In genomic region chr2:19933351-19933981, GRCh38 we compare ENCODE assay signal across 8 cellular contexts. TPM values are rescaled to one million over a fixed set of nuclear protein-coding genes. Genes with fewer than 3 reads are reported as not detected.
DNase-seq lines count a peak whose midpoint lies in the region; ATAC-seq and TF ChIP-seq lines count a peak whose summit lies in the region.

No MANE protein-coding gene starts in this region.

- no peak overlapping the region for H3K27ac Mint-ChIP-seq in CD4-positive, alpha-beta memory T cell
- H3K27ac Mint-ChIP-seq in effector memory CD8-positive, alpha-beta T cell = no peak overlapping the region

- 37% methylated on average over 5 of the region's 5 CpGs for WGBS in mammary epithelial cell (ENCODE audit: low coverage, missing lambda C conversion rate)

- H3K9me3 ChIP-seq in mammary epithelial cell (replicated peaks; ENCODE audit: insufficient read depth, low read length) = no peaks in the 10 kb centered on the region
- H3K9me3 ChIP-seq in CD4-positive, alpha-beta memory T cell (ENCODE audit: control insufficient read depth in 1 of 2, low read length in 2 of 2) = no peaks in the 10 kb centered on the region

- no peak overlapping the region for H3K9ac ChIP-seq in mammary epithelial cell (ENCODE audit: insufficient read depth, low read length)

- no peaks in the 10 kb centered on the region for H4K20me1 ChIP-seq in mammary epithelial cell (ENCODE audit: insufficient read depth, low read length)

- no peak overlapping the region for H3K4me3 Mint-ChIP-seq in CD4-positive, alpha-beta memory T cell
- no peak overlapping the region for H3K4me3 Mint-ChIP-seq in effector memory CD8-positive, alpha-beta T cell

- in situ Hi-C loops in mammary epithelial cell (cut with MboI; ENCODE audit: low sequenced_read_pairs in 2 of 2) = no loop called here

- TF ChIP-seq CTCF in mammary epithelial cell (conservative IDR thresholded peaks at IDR 0.05 in 1 of 2, IDR thresholded peaks at IDR 0.05 in 1 of 2; ENCODE audit: extremely low read depth in 1 of 2, insufficient read depth in 1 of 2, low read depth in 1 of 2, low read length in 2 of 2) = no peak

- no peaks in the 10 kb centered on the region for H3K27me3 Mint-ChIP-seq in CD4-positive, alpha-beta memory T cell
- H3K27me3 Mint-ChIP-seq in effector memory CD8-positive, alpha-beta T cell = no peaks in the 10 kb centered on the region

- no peaks in the 10 kb centered on the region for H3K27me3 ChIP-seq in mammary epithelial cell (ENCODE audit: insufficient read depth, low read length)
- H3K27me3 ChIP-seq in CD4-positive, alpha-beta memory T cell (ENCODE audit: insufficient read depth, low read length) = no peaks in the 10 kb centered on the region

- DNase-seq in mammary epithelial cell (peak; percentile 56), renal cortical epithelial cell (ENCODE audit: low read depth) (peak; percentile 95), NCI-H446 (lab: John Stamatoyannopoulos, UW) (no peak), occipital lobe (lab: John Stamatoyannopoulos, UW) (no peak)
- no peak for DNase-seq in CD4-positive, alpha-beta memory T cell
- no peak for DNase-seq in effector memory CD8-positive, alpha-beta T cell

- H3K36me3 Mint-ChIP-seq in CD4-positive, alpha-beta memory T cell = peaks cover 48 to 70% of the 10 kb centered on the region in 2 donors
- peaks cover 21% of the 10 kb centered on the region for H3K36me3 Mint-ChIP-seq in effector memory CD8-positive, alpha-beta T cell (ENCODE audit: insufficient read depth)

- peaks cover 11% of the 10 kb centered on the region for H3K4me1 ChIP-seq in mammary epithelial cell (ENCODE audit: insufficient read depth, low read length)
- H3K4me1 ChIP-seq in CD4-positive, alpha-beta memory T cell (ENCODE audit: insufficient read depth, low read length) = no peaks in the 10 kb centered on the region

- H3K79me2 ChIP-seq in mammary epithelial cell (ENCODE audit: insufficient read depth, low read length) = no peaks in the 10 kb centered on the region

- POLR2A ChIA-PET in CD4-positive, alpha-beta memory T cell (lab: Charles Lee; ENCODE audit: partially characterized antibody) = no interaction called here

- H3K27ac ChIP-seq in mammary epithelial cell (ENCODE audit: insufficient read depth, low read depth, low read length) = peak overlapping the region; percentile 71
- H3K27ac ChIP-seq in CD4-positive, alpha-beta memory T cell (ENCODE audit: low read depth, low read length) = no peak overlapping the region

- intact Hi-C loops in mammary epithelial cell (cut with micrococcal nuclease) = no loop called here
- intact Hi-C loops in CD4-positive, alpha-beta memory T cell (cut with micrococcal nuclease) = no loop called here

- ATAC-seq in GM19043 (IDR thresholded peaks at IDR 0.05; ENCODE audit: low read depth, unreplicated experiment) = peak; percentile 95
- ATAC-seq in HG03196 (IDR thresholded peaks at IDR 0.05; ENCODE audit: unreplicated experiment) = peak; percentile 88
- no peak for ATAC-seq in effector memory CD8-positive, alpha-beta T cell (replicated peaks)

- peak overlapping the region in 1 of 3 experiments; percentile 10 for H3K4me3 ChIP-seq in mammary epithelial cell (replicated peaks in 1 of 3; ENCODE audit: insufficient read depth in 1 of 3, low read depth in 2 of 3, low read length in 3 of 3)
- H3K4me3 ChIP-seq in CD4-positive, alpha-beta memory T cell (ENCODE audit: low read length in 2 of 2) = no peak overlapping the region

- H3K36me3 ChIP-seq in mammary epithelial cell (ENCODE audit: insufficient read depth, low read length) = peaks cover 11% of the 10 kb centered on the region
- peaks cover 16% of the 10 kb centered on the region for H3K36me3 ChIP-seq in CD4-positive, alpha-beta memory T cell (ENCODE audit: insufficient read depth, low read length)

- H3K9me3 Mint-ChIP-seq in CD4-positive, alpha-beta memory T cell = peaks cover 0 to 17% (median 7%) of the 10 kb centered on the region in 8 donors
- H3K9me3 Mint-ChIP-seq in effector memory CD8-positive, alpha-beta T cell = no peaks in the 10 kb centered on the region

- no TSS peak for BruUV-seq in mammary epithelial cell (replicated peaks; lab: Mats Ljungman, UMichigan)

- H3K4me1 Mint-ChIP-seq in CD4-positive, alpha-beta memory T cell = no peaks in the 10 kb centered on the region
- H3K4me1 Mint-ChIP-seq in effector memory CD8-positive, alpha-beta T cell (ENCODE audit: low read depth in 2 of 2) = no peaks in the 10 kb centered on the region

- H2AFZ ChIP-seq in mammary epithelial cell (ENCODE audit: low read depth, low read length) = peak overlapping the region; percentile 55

- CTCF ChIA-PET in mammary epithelial cell (lab: Charles Lee; ENCODE audit: low non-redundant PET) = interaction anchor here (0.6 kb wide), 1 partner anchor 118 kb away, joined by 4 read pairs; the partner anchor contains the start of gene LAPTM4A
- CTCF ChIA-PET in CD4-positive, alpha-beta memory T cell (lab: Charles Lee; ENCODE audit: partially characterized antibody) = no interaction called here

- dilution Hi-C loops in mammary epithelial cell (cut with HindIII; ENCODE audit: low sequenced_read_pairs) = no loop called here

- peak overlapping the region; percentile 69 for H3K4me2 ChIP-seq in mammary epithelial cell (ENCODE audit: insufficient read depth, low read depth, low read length)

RNA-seq across cellular contexts. Expression of gene TTC32, which starts 31.7 kb away (rescaled TPM):
- total RNA-seq in mammary epithelial cell (10 to 100 TPM in 1 of 2 donors, 1 to 10 TPM in 1; 8.0 to 12.5 TPM), renal cortical epithelial cell (5.2 and 19.1 TPM in 2 replicates), occipital lobe (22.3 TPM)
- polyA plus RNA-seq in mammary epithelial cell = 4.8 TPM
- not detected for polyA minus RNA-seq in mammary epithelial cell
- 10 to 100 TPM; 44.4 to 48.7 TPM for total RNA-seq in CD4-positive, alpha-beta memory T cell
- polyA plus RNA-seq in CD4-positive, alpha-beta memory T cell = 10 to 100 TPM; 24.3 to 34.2 TPM

RNA-seq across cellular contexts. Expression of gene WDR35, which starts 56.4 kb away (rescaled TPM):
- total RNA-seq in mammary epithelial cell = 10 to 100 TPM in 1 of 2 donors, 1 to 10 TPM in 1; 8.8 to 11.5 TPM
- 4.1 TPM for polyA plus RNA-seq in mammary epithelial cell
- 6.8 TPM for polyA minus RNA-seq in mammary epithelial cell
- total RNA-seq in renal cortical epithelial cell = 14.6 and 38.4 TPM in 2 replicates
- total RNA-seq in occipital lobe = 26.5 TPM
- total RNA-seq in CD4-positive, alpha-beta memory T cell = 1 to 10 TPM; 5.5 to 5.7 TPM
- polyA plus RNA-seq in CD4-positive, alpha-beta memory T cell = 1 to 10 TPM; 2.3 to 2.5 TPM

Comparison
In these comparisons a context has a peak if more than half of its experiments do, and no peak if none do; other contexts are left out.
1. DNase-seq: peak in mammary epithelial cell (single experiment) and renal cortical epithelial cell (single experiment); none in NCI-H446 (0 of 2), occipital lobe (single experiment), CD4-positive, alpha-beta memory T cell (0 of 5) and effector memory CD8-positive, alpha-beta T cell (0 of 3).